1 cellular context compared by ENCODE assay signal in the genomic region with DNA sequence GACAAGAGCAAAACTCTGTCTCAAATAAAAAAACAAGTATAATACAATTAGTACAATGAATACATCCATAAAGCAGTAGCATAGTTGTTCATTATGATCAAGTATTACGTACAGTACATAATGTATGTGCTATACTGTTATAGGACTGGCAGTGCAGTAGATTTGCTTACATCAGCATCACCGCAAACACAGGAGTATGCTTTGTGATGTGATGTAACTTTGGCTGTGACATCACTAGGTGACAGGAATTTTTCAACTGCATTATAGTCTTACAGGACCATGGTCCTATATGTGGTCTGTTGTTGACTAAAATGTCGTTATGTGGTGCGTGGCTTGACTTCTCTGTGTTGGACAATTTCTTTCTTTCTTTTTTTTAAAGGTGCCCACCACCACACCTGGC.
A peak's percentile ranks its signal among the peaks of the same experiment; 100 is the strongest.
TF ChIP-seq lines count a peak whose summit lies in the region.

No MANE protein-coding gene starts in this region.

TF ChIP-seq in IMR-90, 13 proteins besides CTCF, POLR2A, EP300 and RAD21:
- TF ChIP-seq RFX5 (IDR thresholded peaks at IDR 0.05; ENCODE audit: low read depth, low read length) (no peak), RCOR1 (IDR thresholded peaks at IDR 0.05; ENCODE audit: insufficient replicate concordance, low read length) (no peak), MAFK (IDR thresholded peaks at IDR 0.05; ENCODE audit: low read depth, low read length) (peak; percentile 76)
